1 cellular context compared by ENCODE assay signal in genomic region chr3:56680054-56680453, GRCh38.
TF ChIP-seq lines count a peak whose summit lies in the region.

No MANE protein-coding gene starts in this region.

TF ChIP-seq in HEK293T, 16 proteins besides CTCF, POLR2A, EP300 and RAD21:
- no peak for TF ChIP-seq LEF1 (IDR thresholded peaks at IDR 0.05; ENCODE audit: borderline replicate concordance)
- TF ChIP-seq BHLHE40 (IDR thresholded peaks at IDR 0.05; ENCODE audit: borderline replicate concordance) = no peak
- no peak for TF ChIP-seq FOXK2 (IDR thresholded peaks at IDR 0.05)
- TF ChIP-seq ZNF384 (IDR thresholded peaks at IDR 0.05) = no peak
- TF ChIP-seq FOXA1 (IDR thresholded peaks at IDR 0.05) = no peak
- TF ChIP-seq PKNOX1 (IDR thresholded peaks at IDR 0.05) = no peak
- no peak for TF ChIP-seq ELF4 (IDR thresholded peaks at IDR 0.05)
- no peak for TF ChIP-seq FOXM1 (IDR thresholded peaks at IDR 0.05; ENCODE audit: borderline replicate concordance)
- no peak for TF ChIP-seq SP1 (IDR thresholded peaks at IDR 0.05)
- no peak for TF ChIP-seq CTBP1 (IDR thresholded peaks at IDR 0.05; ENCODE audit: borderline replicate concordance)
- TF ChIP-seq TARDBP (IDR thresholded peaks at IDR 0.05) = no peak
- no peak for TF ChIP-seq L3MBTL2 (conservative IDR thresholded peaks at IDR 0.05)
